Comparison of ENCODE assay signal across 17 cellular contexts in genomic region chr6:108840919-108841318, GRCh38. TPM values are rescaled to one million over a fixed set of nuclear protein-coding genes. Genes with fewer than 3 reads are reported as not detected.
DNase-seq lines count a peak whose midpoint lies in the region; ATAC-seq and TF ChIP-seq lines count a peak whose summit lies in the region.
"Had no signal": no experiment of that assay in that cellular context is flagged by ENCODE, and none has a peak within 500 bp of the region (broad histone marks: within the 10 kb centered on the region; RNA-seq: fewer than 3 reads in every experiment).

No MANE protein-coding gene starts in this region.

- H3K4me3 Mint-ChIP-seq in memory B cell, result no peak overlapping the region

- 90 to 94% methylated on average over 4 of the region's 4 CpGs for WGBS in upper lobe of left lung, 2 donors

- H3K4me3 ChIP-seq in right atrium auricular region (no peak overlapping the region), SJCRH30 (no peak overlapping the region; the same call in 1 of the 2 replicates), upper lobe of left lung (no peak overlapping the region)

- H3K27me3 ChIP-seq in right atrium auricular region, result no peaks in the 10 kb centered on the region
- H3K27me3 ChIP-seq in SJCRH30, result no peaks in the 10 kb centered on the region
- no peaks in the 10 kb centered on the region for H3K27me3 ChIP-seq in upper lobe of left lung

- H3K9me3 ChIP-seq in right atrium auricular region (no peaks in the 10 kb centered on the region), SJCRH30 (replicated peaks) (no peaks in the 10 kb centered on the region), upper lobe of left lung (no peaks in the 10 kb centered on the region)

- H3K9me3 Mint-ChIP-seq in memory B cell, result no peaks in the 10 kb centered on the region

- H3K27ac ChIP-seq in right atrium auricular region (peak overlapping the region; percentile 10 to 33), SJCRH30 (peak overlapping the region; percentile 56), upper lobe of left lung (peak overlapping the region in 3 of 4 donors; percentile 46 to 80 (median 62))
- H3K27ac ChIP-seq: C4-2B had no signal

- H3K4me1 ChIP-seq in right atrium auricular region (no peaks in the 10 kb centered on the region), SJCRH30 (peaks cover 31% of the 10 kb centered on the region), upper lobe of left lung (peaks cover 8 to 13% (median 12%) of the 10 kb centered on the region in 4 donors)

- no peak for TF ChIP-seq EP300 in upper lobe of left lung (IDR thresholded peaks at IDR 0.05)

- H3K27me3 Mint-ChIP-seq in memory B cell, result peaks cover 5% of the 10 kb centered on the region

- ATAC-seq in left ventricle myocardium superior (no peak), memory B cell (ENCODE audit: low read depth) (no peak), upper lobe of left lung (ENCODE audit: low FRiP score in 2 of 2) (no peak)

- H3K4me1 Mint-ChIP-seq in memory B cell, result peaks cover 19% of the 10 kb centered on the region

- no peak for TF ChIP-seq POLR2A in upper lobe of left lung (IDR thresholded peaks at IDR 0.05)

- intact Hi-C loops in left ventricle myocardium superior (cut with micrococcal nuclease), result no loop called here

- H3K36me3 Mint-ChIP-seq in memory B cell, result no peaks in the 10 kb centered on the region

- no peak for DNase-seq in right atrium auricular region (ENCODE audit: low spot score)
- DNase-seq in left ventricle myocardium superior, result no peak
- no peak for DNase-seq in SJCRH30
- DNase-seq in memory B cell (ENCODE audit: low spot score in 2 of 2), result no peak
- no peak for DNase-seq in upper lobe of left lung
- DNase-seq in activated CD8-positive, alpha-beta memory T cell treated with anti-CD3 and anti-CD28 coated beads, Interleukin-2, amount 50 U/mL, for 48 hours, result no peak
- DNase-seq in NCI-H2196 (lab: John Stamatoyannopoulos, UW; ENCODE audit: unreplicated experiment), result no peak
- no peak for DNase-seq in C1 segment of cervical spinal cord (lab: John Stamatoyannopoulos, UW)
- DNase-seq: GF-D8, HCEC 1CT, KG1, NCI-H1436, NCI-H2029, NCI-H2171 treated with DMSO at 0.1 percent for 48 hours, NCI-H510A, NCI-H774 had no signal

- TF ChIP-seq CTCF in right atrium auricular region (IDR thresholded peaks at IDR 0.05) (no peak), upper lobe of left lung (IDR thresholded peaks at IDR 0.05) (no peak)

- H3K36me3 ChIP-seq in right atrium auricular region (no peaks in the 10 kb centered on the region), SJCRH30 (no peaks in the 10 kb centered on the region), upper lobe of left lung (no peaks in the 10 kb centered on the region)

- H3K27ac Mint-ChIP-seq in memory B cell, result peak overlapping the region; percentile 8

RNA-seq across cellular contexts. Expression of gene ARMC2, which starts 7.3 kb away (rescaled TPM):
- 1 to 10 TPM; 5.3 to 5.5 TPM for total RNA-seq in right atrium auricular region
- 11.5 TPM for total RNA-seq in left ventricle myocardium superior
- total RNA-seq in SJCRH30 (2014; rRNA removed; shearing (Covaris generic)), result 3.5 and 3.8 TPM in 2 replicates
- total RNA-seq in upper lobe of left lung, result 10 to 100 TPM in 2 of 6 donors, 1 to 10 TPM in 4; 4.1 to 24.0 (median 7.8) TPM
